Comparison of ENCODE assay signal across 9 cellular contexts in genomic region chr20:36607586-36608387, GRCh38. TPM values are rescaled to one million over a fixed set of nuclear protein-coding genes. Genes with fewer than 3 reads are reported as not detected.
A peak's percentile ranks its signal among the peaks of the same experiment; 100 is the strongest.
DNase-seq lines count a peak whose midpoint lies in the region; ATAC-seq and TF ChIP-seq lines count a peak whose summit lies in the region.
"Had no signal": no experiment of that assay in that cellular context is flagged by ENCODE, and none has a peak within 500 bp of the region (broad histone marks: within the 10 kb centered on the region; RNA-seq: fewer than 3 reads in every experiment).

No MANE protein-coding gene starts in this region.

- no peaks in the 10 kb centered on the region for H3F3A ChIP-seq in PC-3 (ENCODE audit: low read length, unreplicated experiment)

- peaks cover 40% of the 10 kb centered on the region for H3K79me2 ChIP-seq in PC-3 (ENCODE audit: low read length)

- POLR2A ChIA-PET in PC-3 (lab: Charles Lee; ENCODE audit: unreplicated experiment): interaction anchor here (0.7 kb wide), 1 partner anchor 25 kb away, joined by 4 read pairs; no protein-coding TSS in a partner anchor

- no peaks in the 10 kb centered on the region for H3K9me3 ChIP-seq in PC-3 (ENCODE audit: low read length)

- H3K27me3 ChIP-seq in PC-3 (ENCODE audit: low read length): no peaks in the 10 kb centered on the region

- H2AFZ ChIP-seq in PC-3 (ENCODE audit: low read length): no peak overlapping the region

- H3K27ac ChIP-seq in PC-3 (ENCODE audit: low read length) (peak overlapping the region; percentile 35), skin epidermis (peak overlapping the region in 18 of 21 experiments; percentile 25 to 98 (median 92))

- TF ChIP-seq CTCF in PC-3 (conservative IDR thresholded peaks at IDR 0.05; ENCODE audit: low read depth, low read length) (no peak), epithelial cell of proximal tubule (conservative IDR thresholded peaks at IDR 0.05; ENCODE audit: low read depth, low read length) (no peak)

- H3K9me2 ChIP-seq in PC-3 (replicated peaks; ENCODE audit: low read length): no peaks in the 10 kb centered on the region

- no TSS peak for BruUV-seq in PC-3 (replicated peaks; lab: Mats Ljungman, UMichigan)

- intact Hi-C loops in PC-3 (cut with micrococcal nuclease): loop anchor here (10.0 kb wide), 1 partner anchor 257 kb away; a partner anchor contains a TSS

- H3K4me1 ChIP-seq in PC-3 (ENCODE audit: insufficient read depth, low read length): peaks cover 17% of the 10 kb centered on the region

- DNase-seq in NOMO-1 (lab: John Stamatoyannopoulos, UW; ENCODE audit: unreplicated experiment in 2 of 2) (peak; percentile 7 to 45), NOMO-1 treated with dmso at 0.1 percent for 144 hours (lab: John Stamatoyannopoulos, UW; ENCODE audit: unreplicated experiment) (no peak), PC-3 (peak; percentile 58), epithelial cell of proximal tubule (ENCODE audit: low read depth) (peak; percentile 52)

- peaks cover 13% of the 10 kb centered on the region for H4K20me1 ChIP-seq in PC-3 (ENCODE audit: low read length)

- CTCF ChIA-PET in PC-3 (lab: Charles Lee): no interaction called here

- H3K4me2 ChIP-seq in PC-3 (ENCODE audit: low read length): peak overlapping the region; percentile 91

- peak overlapping the region; percentile 96 for H3K4me3 ChIP-seq in PC-3 (ENCODE audit: low read length)
- H3K4me3 ChIP-seq in epithelial cell of proximal tubule (ENCODE audit: low read depth, low read length): peak overlapping the region; percentile 99
- H3K4me3 ChIP-seq in skin epidermis: peak overlapping the region in 3 of 7 experiments; percentile 67 to 95 (median 86)

- no peak for ATAC-seq in PC-3
- no peak for ATAC-seq in GM18517 (IDR thresholded peaks at IDR 0.05; ENCODE audit: unreplicated experiment)
- no peak for ATAC-seq in HG03108 (IDR thresholded peaks at IDR 0.05; ENCODE audit: unreplicated experiment)
- ATAC-seq in GM18868 (IDR thresholded peaks at IDR 0.05; ENCODE audit: unreplicated experiment): no peak

- peaks cover 42% of the 10 kb centered on the region for H3K36me3 ChIP-seq in PC-3 (ENCODE audit: low read depth, low read length)

- H3K9ac ChIP-seq in PC-3 (ENCODE audit: low read length): peak overlapping the region; percentile 97; the same call in 1 of the 2 replicates

RNA-seq across cellular contexts. Expression of gene RAB5IF, which starts 2.2 kb away (rescaled TPM):
- total RNA-seq in PC-3 (2014; rRNA removed): 217 and 255 TPM in 2 replicates
- 142 and 190 TPM in 2 replicates for total RNA-seq in epithelial cell of proximal tubule

RNA-seq across cellular contexts. Expression of gene TGIF2, which starts 34.4 kb away (rescaled TPM):
- total RNA-seq in PC-3 (2014; rRNA removed) (15.2 and 15.7 TPM in 2 replicates), epithelial cell of proximal tubule (13.4 and 22.0 TPM in 2 replicates)

RNA-seq across cellular contexts. Expression of gene SLA2, which starts 38.2 kb away (rescaled TPM):
- total RNA-seq in PC-3 (2014; rRNA removed) (0.23 and 0.51 TPM in 2 replicates), epithelial cell of proximal tubule (not detected in 2 replicates)
- total RNA-seq: A673 had no signal
